Comparison of ENCODE assay signal across 1 cellular context in genomic region chr16:30922420-30922959, GRCh38.
A peak's percentile ranks its signal among the peaks of the same experiment; 100 is the strongest.
TF ChIP-seq lines count a peak whose summit lies in the region.

No MANE protein-coding gene starts in this region.

TF ChIP-seq in K562, 482 proteins besides CTCF, POLR2A, EP300 and RAD21 (continued from another document and continues in another):
- no peak for TF ChIP-seq NELFE (IDR thresholded peaks at IDR 0.05; ENCODE audit: insufficient read depth, insufficient read length)
- TF ChIP-seq FOXO4 (CRISPR knock-in tag; IDR thresholded peaks at IDR 0.05): no peak
- no peak for TF ChIP-seq PREB (CRISPR knock-in tag; IDR thresholded peaks at IDR 0.05)
- TF ChIP-seq ELF4 (CRISPR knock-in tag; IDR thresholded peaks at IDR 0.05): peak; percentile 9; the same call in 1 of the 2 replicates
- no peak for TF ChIP-seq E2F5 (CRISPR knock-in tag; IDR thresholded peaks at IDR 0.05)
- TF ChIP-seq TAL1 (IDR thresholded peaks at IDR 0.05): no peak
- TF ChIP-seq ZNF12 (CRISPR knock-in tag; IDR thresholded peaks at IDR 0.05): no peak
- TF ChIP-seq KHSRP (IDR thresholded peaks at IDR 0.05): peak; percentile 43; the same call in 1 of the 2 replicates
- TF ChIP-seq BDP1 (IDR thresholded peaks at IDR 0.05; ENCODE audit: insufficient read depth, insufficient read length): no peak
- TF ChIP-seq BMI1 (IDR thresholded peaks at IDR 0.05; ENCODE audit: low read length): no peak
- peak; percentile 95 for TF ChIP-seq HCFC1 (IDR thresholded peaks at IDR 0.05; ENCODE audit: low read depth, low read length)
- no peak for TF ChIP-seq RUNX1 (IDR thresholded peaks at IDR 0.05; ENCODE audit: low read depth)
- TF ChIP-seq HMGXB4 (CRISPR knock-in tag; IDR thresholded peaks at IDR 0.05): no peak
- TF ChIP-seq CXXC5 (CRISPR knock-in tag; IDR thresholded peaks at IDR 0.05): peak; percentile 91
- TF ChIP-seq NR4A1 (CRISPR knock-in tag; IDR thresholded peaks at IDR 0.05): no peak
- peak; percentile 89 for TF ChIP-seq NR4A1 (tag; IDR thresholded peaks at IDR 0.05)
- peak; percentile 93 for TF ChIP-seq ZBTB12 (CRISPR knock-in tag; IDR thresholded peaks at IDR 0.05)
- TF ChIP-seq POLR2H (tag; IDR thresholded peaks at IDR 0.05; ENCODE audit: low read depth): peak; percentile 67; the same call in 1 of the 2 replicates
- no peak for TF ChIP-seq DACH1 (IDR thresholded peaks at IDR 0.05; ENCODE audit: partially characterized antibody)
- TF ChIP-seq NCOA1 (IDR thresholded peaks at IDR 0.05; ENCODE audit: low read depth): no peak
- no peak for TF ChIP-seq CEBPB (tag; IDR thresholded peaks at IDR 0.05)
- no peak for TF ChIP-seq CHAMP1 (IDR thresholded peaks at IDR 0.05)
- no peak for TF ChIP-seq ETS2 (tag; IDR thresholded peaks at IDR 0.05; ENCODE audit: borderline replicate concordance, poor library complexity, severe bottlenecking)
- no peak for TF ChIP-seq ZNF655 (CRISPR knock-in tag; IDR thresholded peaks at IDR 0.05)
- peak; percentile 95 to 99 (median 95) for TF ChIP-seq YY1 (IDR thresholded peaks at IDR 0.05; ENCODE audit: borderline replicate concordance in 1 of 3, control insufficient read depth in 1 of 3, extremely low read depth in 1 of 3, insufficient read depth in 3 of 3, insufficient read length in 1 of 3, insufficient replicate concordance in 2 of 3, low read depth in 1 of 3, low read length in 2 of 3)
- TF ChIP-seq FOXM1 (IDR thresholded peaks at IDR 0.05; ENCODE audit: low read depth): no peak
- TF ChIP-seq FOXM1 (CRISPR knock-in tag; IDR thresholded peaks at IDR 0.05; ENCODE audit: low read depth): no peak
- no peak; the same call in 1 of the 2 replicates for TF ChIP-seq ZNF592 (IDR thresholded peaks at IDR 0.05)
- TF ChIP-seq U2AF1 (optimal IDR thresholded peaks at IDR 0.05; ENCODE audit: low read depth, low read length): no peak
- no peak for TF ChIP-seq CBX8 (IDR thresholded peaks at IDR 0.05; ENCODE audit: borderline replicate concordance, extremely low read depth, low read depth, low read length, poor library complexity, severe bottlenecking)
- TF ChIP-seq HINFP (tag; conservative IDR thresholded peaks at IDR 0.05; ENCODE audit: low read depth): peak; percentile 51; the same call in 1 of the 2 replicates
- no peak for TF ChIP-seq ZNF165 (CRISPR knock-in tag; IDR thresholded peaks at IDR 0.05; ENCODE audit: borderline replicate concordance)
- TF ChIP-seq NFRKB (IDR thresholded peaks at IDR 0.05; ENCODE audit: low read depth): no peak
- no peak for TF ChIP-seq BRCA1 (IDR thresholded peaks at IDR 0.05)
- TF ChIP-seq BRCA1 (CRISPR knock-in tag; IDR thresholded peaks at IDR 0.05): no peak
- TF ChIP-seq ZFP36 (IDR thresholded peaks at IDR 0.05; ENCODE audit: low read depth, low read length, partially characterized antibody): peak; percentile 47
- no peak for TF ChIP-seq ZMIZ1 (IDR thresholded peaks at IDR 0.05; ENCODE audit: low read depth in 2 of 2, low read length in 2 of 2)
- no peak for TF ChIP-seq ZNF282 (CRISPR knock-in tag; IDR thresholded peaks at IDR 0.05)
- TF ChIP-seq TCF3 (CRISPR knock-in tag; IDR thresholded peaks at IDR 0.05): no peak
- no peak for TF ChIP-seq COPS2 (conservative IDR thresholded peaks at IDR 0.05)
- TF ChIP-seq HES1 (IDR thresholded peaks at IDR 0.05; ENCODE audit: low read depth): no peak
- TF ChIP-seq ARNT (IDR thresholded peaks at IDR 0.05): no peak
- TF ChIP-seq U2AF2 (optimal IDR thresholded peaks at IDR 0.05; ENCODE audit: low read depth, low read length): no peak
